ENCODE assay signal across 26 cellular contexts in the genomic region with DNA sequence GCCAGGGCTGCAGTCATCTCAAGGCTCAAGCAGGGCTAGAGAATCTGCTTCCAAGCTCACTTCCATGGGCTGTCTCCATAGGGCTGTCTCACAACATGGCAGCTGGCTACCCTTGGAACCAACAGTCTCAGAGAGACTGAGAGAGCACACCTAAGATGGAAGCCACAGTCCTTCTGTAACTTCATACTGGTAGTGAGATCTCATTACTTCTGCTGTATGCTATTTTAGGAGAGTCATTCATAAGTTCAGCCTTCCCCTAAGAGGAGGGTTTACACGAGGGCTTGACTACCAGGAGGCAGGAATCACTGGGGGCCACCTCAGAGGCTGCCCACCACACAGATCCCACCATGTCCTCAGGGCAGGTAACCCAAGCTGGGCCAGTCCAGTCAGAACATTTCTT.
"Had no signal": no experiment of that assay in that cellular context is flagged by ENCODE, and none has a peak within 500 bp of the region (broad histone marks: within the 10 kb centered on the region; RNA-seq: fewer than 3 reads in every experiment).

No MANE protein-coding gene starts in this region.

- H3K27me3 Mint-ChIP-seq: stimulated activated memory B cell treated with anti-CD40 and anti-IgM and Interleukin-4, amounts not matched to agents 10 μg/mL and 1 μg/mL and 100 μg/mL, for 72 hours; stimulated activated naive CD8-positive, alpha-beta T cell treated with anti-CD3 and anti-CD28 coated beads, Interleukin-15, Interleukin-2, amounts not matched to agents 100 ng/mL and 50 ng/mL, for 24 hours had no signal

- H3K4me1 Mint-ChIP-seq: natural killer cell; nephron; neural progenitor cell; stimulated activated memory B cell treated with anti-CD40 and anti-IgM and Interleukin-4, amounts not matched to agents 10 μg/mL and 1 μg/mL and 100 μg/mL, for 72 hours had no signal

- H3K36me3 ChIP-seq: neural progenitor cell, pancreas, prostate gland, right lobe of liver, suprapubic skin, tibial artery, transverse colon, upper lobe of right lung, vagina had no signal

- H3K36me3 Mint-ChIP-seq: natural killer cell had no signal

- H3K4me1 ChIP-seq: neural progenitor cell, pancreas, prostate gland, right lobe of liver, sigmoid colon, suprapubic skin, testis, tibial artery, transverse colon, upper lobe of right lung, vagina had no signal

- H3K27ac ChIP-seq: neural progenitor cell, pancreas, prostate gland, right lobe of liver, sigmoid colon, suprapubic skin, testis, tibial artery, transverse colon, upper lobe of right lung, vagina had no signal

- DNase-seq: naive thymus-derived CD4-positive, alpha-beta T cell; natural killer cell; occipital lobe; pancreas; right cardiac atrium; right lobe of liver; sigmoid colon; small intestine; stimulated activated CD4-positive, alpha-beta T cell treated with anti-CD3 and anti-CD28 coated beads, Interleukin-15, amount 100 ng/mL, for 24 hours; stimulated activated CD4-positive, alpha-beta T cell treated with anti-CD3 and anti-CD28 coated beads, Interleukin-2, amount 100 ng/mL, for 24 hours; stimulated activated CD4-positive, alpha-beta T cell treated with anti-CD3 and anti-CD28 coated beads, Interleukin-2, amount 100 ng/mL, for 48 hours; stimulated activated CD4-positive, alpha-beta T cell treated with anti-CD3 and anti-CD28 coated beads, Interleukin-4, amount 100 ng/mL, for 24 hours; stimulated activated naive CD4-positive, alpha-beta T cell; substantia nigra; testis; tibial artery; transverse colon; upper lobe of right lung had no signal

- H3K9me3 ChIP-seq: pancreas, prostate gland, right lobe of liver, sigmoid colon, suprapubic skin, testis, tibial artery, transverse colon, upper lobe of right lung, vagina had no signal

- H3K4me2 ChIP-seq: neural progenitor cell had no signal

- H2AFZ ChIP-seq: neural progenitor cell had no signal

- ATAC-seq: naive thymus-derived CD4-positive, alpha-beta T cell; natural killer cell; pancreas; right cardiac atrium; right lobe of liver; stimulated activated memory B cell treated with anti-CD40 and anti-IgM and Interleukin-4, amounts not matched to agents 10 μg/mL and 1 μg/mL and 100 μg/mL, for 72 hours; upper lobe of right lung had no signal

- H3K4me3 ChIP-seq: neural progenitor cell, pancreas, prostate gland, right lobe of liver, sigmoid colon, suprapubic skin, testis, tibial artery, transverse colon, upper lobe of right lung, vagina had no signal

- H3K9me3 Mint-ChIP-seq: naive thymus-derived CD4-positive, alpha-beta T cell; natural killer cell; nephron; neural progenitor cell; stimulated activated memory B cell treated with anti-CD40 and anti-IgM and Interleukin-4, amounts not matched to agents 10 μg/mL and 1 μg/mL and 100 μg/mL, for 72 hours; stimulated activated naive CD8-positive, alpha-beta T cell treated with anti-CD3 and anti-CD28 coated beads, Interleukin-15, Interleukin-2, amounts not matched to agents 100 ng/mL and 50 ng/mL, for 24 hours; type B pancreatic cell had no signal

- H3K4me3 Mint-ChIP-seq: naive thymus-derived CD4-positive, alpha-beta T cell; natural killer cell; nephron; neural progenitor cell; stimulated activated memory B cell treated with anti-CD40 and anti-IgM and Interleukin-4, amounts not matched to agents 10 μg/mL and 1 μg/mL and 100 μg/mL, for 72 hours; stimulated activated naive CD8-positive, alpha-beta T cell treated with anti-CD3 and anti-CD28 coated beads, Interleukin-15, Interleukin-2, amounts not matched to agents 100 ng/mL and 50 ng/mL, for 24 hours; type B pancreatic cell had no signal

- H3K27ac Mint-ChIP-seq: naive thymus-derived CD4-positive, alpha-beta T cell; natural killer cell; nephron; neural progenitor cell; stimulated activated memory B cell treated with anti-CD40 and anti-IgM and Interleukin-4, amounts not matched to agents 10 μg/mL and 1 μg/mL and 100 μg/mL, for 72 hours; stimulated activated naive CD8-positive, alpha-beta T cell treated with anti-CD3 and anti-CD28 coated beads, Interleukin-15, Interleukin-2, amounts not matched to agents 100 ng/mL and 50 ng/mL, for 24 hours; type B pancreatic cell had no signal

- H3K27me3 ChIP-seq: neural progenitor cell, pancreas, right lobe of liver, sigmoid colon, suprapubic skin, testis, upper lobe of right lung, vagina had no signal

- FAIRE-seq: pancreas, small intestine had no signal
